ENCODE assay signal across 9 cellular contexts in the genomic region with DNA sequence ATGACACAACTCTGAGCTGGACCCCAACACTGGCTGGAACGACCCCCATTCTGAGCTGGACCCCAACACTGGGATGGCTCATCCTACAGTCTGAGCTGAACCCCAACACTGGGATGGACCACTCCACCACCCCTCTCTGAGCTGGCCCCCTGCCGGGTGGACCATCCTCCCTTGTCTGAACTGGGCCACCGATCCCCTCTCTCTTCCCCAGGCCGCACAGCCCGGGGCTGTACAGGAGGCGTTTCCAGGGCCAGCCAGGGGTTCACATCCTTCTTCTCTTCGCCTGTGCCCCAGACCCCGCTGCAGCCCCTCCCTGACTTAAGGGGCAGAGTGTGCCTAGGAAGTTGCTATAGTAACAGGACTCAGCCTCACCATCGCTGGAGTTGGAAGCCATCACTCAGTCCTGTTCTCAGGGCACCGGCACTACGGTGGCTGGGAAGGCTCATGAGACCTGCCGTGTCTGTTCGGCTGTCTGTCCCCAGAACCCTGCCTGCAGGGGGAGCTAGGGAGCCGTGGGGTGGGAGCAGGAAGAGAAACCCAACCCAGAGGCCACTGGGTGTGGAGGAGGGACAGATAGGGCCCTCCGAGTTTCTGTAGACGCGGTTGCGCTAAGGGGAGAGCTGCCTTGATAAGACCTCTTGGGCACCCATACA. TPM values are rescaled to one million over a fixed set of nuclear protein-coding genes. Genes with fewer than 3 reads are reported as not detected.
DNase-seq lines count a peak whose midpoint lies in the region; ATAC-seq and TF ChIP-seq lines count a peak whose summit lies in the region.
"Had no signal": no experiment of that assay in that cellular context is flagged by ENCODE, and none has a peak within 500 bp of the region (broad histone marks: within the 10 kb centered on the region; RNA-seq: fewer than 3 reads in every experiment).

No MANE protein-coding gene starts in this region.

- H3K23me2 ChIP-seq in H9 (ENCODE audit: insufficient read length, low read depth, low read length, poor library complexity, severe bottlenecking), result peaks cover 15% of the 10 kb centered on the region

- H3K27me3 Mint-ChIP-seq in H9 (ENCODE audit: low read depth), result peaks cover 2% of the 10 kb centered on the region; the same call in 1 of the 2 replicates
- H3K27me3 Mint-ChIP-seq in central memory CD8-positive, alpha-beta T cell, result no peaks in the 10 kb centered on the region

- H3K9ac ChIP-seq in H9 (ENCODE audit: extremely low read depth, insufficient read length, low read length) (no peak overlapping the region), neuronal stem cell (ENCODE audit: low read depth, low read length, poor library complexity) (peak overlapping the region; percentile 50)

- H3K9me3 Mint-ChIP-seq in H9, result no peaks in the 10 kb centered on the region
- no peaks in the 10 kb centered on the region for H3K9me3 Mint-ChIP-seq in central memory CD8-positive, alpha-beta T cell

- H3K4me1 Mint-ChIP-seq in H9, result peaks cover 36 to 40% of the 10 kb centered on the region in 2 experiments
- H3K4me1 Mint-ChIP-seq in central memory CD8-positive, alpha-beta T cell, result peaks cover 34% of the 10 kb centered on the region

- H3K18ac ChIP-seq in H9 (ENCODE audit: insufficient read length, low read depth, low read length) (no peak overlapping the region), neuronal stem cell (ENCODE audit: low read length) (no peak overlapping the region)

- peak overlapping the region in 1 of 2 experiments; percentile 17; a peak in 2 of 5 replicates for H3K4me3 Mint-ChIP-seq in H9
- H3K4me3 Mint-ChIP-seq in central memory CD8-positive, alpha-beta T cell, result no peak overlapping the region

- no CpG with 5 or more reads among the region's 18 CpGs for WGBS in H9 (ENCODE audit: extremely low coverage, insufficient read length, low lambda C conversion rate)
- no CpG with 5 or more reads among the region's 18 CpGs for WGBS in neuronal stem cell (ENCODE audit: extremely low coverage in 2 of 2, insufficient read length in 2 of 2, insufficient replicate concordance in 1 of 2), 2 donors

- H3K27me3 ChIP-seq in H9 (ENCODE audit: insufficient read depth, low read length), result no peaks in the 10 kb centered on the region; the same call in 1 of the 2 replicates
- no peaks in the 10 kb centered on the region for H3K27me3 ChIP-seq in neuronal stem cell (ENCODE audit: control insufficient read depth in 3 of 3, insufficient read depth in 3 of 3, low read depth in 1 of 3, low read length in 3 of 3)

- no peak overlapping the region for H2BK20ac ChIP-seq in H9 (ENCODE audit: low read depth, low read length, poor library complexity, severe bottlenecking)

- no peak overlapping the region for H3K27ac Mint-ChIP-seq in H9
- peak overlapping the region; percentile 74 for H3K27ac Mint-ChIP-seq in central memory CD8-positive, alpha-beta T cell (ENCODE audit: low read depth)

- H3K23ac ChIP-seq in H9 (ENCODE audit: insufficient read length, low read depth, low read length) (no peak overlapping the region), neuronal stem cell (ENCODE audit: low read depth, low read length, poor library complexity) (peak overlapping the region; percentile 93)

- H4K91ac ChIP-seq in H9 (ENCODE audit: insufficient read length, low read depth, low read length) (no peak overlapping the region), neuronal stem cell (ENCODE audit: low read depth, low read length, poor library complexity) (no peak overlapping the region)

- no peak overlapping the region for H3K27ac ChIP-seq in H9 (ENCODE audit: insufficient read length, low read depth, low read length)
- H3K27ac ChIP-seq in neuronal stem cell (replicated peaks; ENCODE audit: low read length), result no peak overlapping the region

- H2AFZ ChIP-seq in H9 (ENCODE audit: low read length) (no peak overlapping the region), neuronal stem cell (ENCODE audit: low read length) (no peak overlapping the region)

- H3K14ac ChIP-seq in H9 (ENCODE audit: insufficient read depth, low read length) (0 out of 2 replicates have a peak overlapping the region, but pooled peaks have one; percentile 51), neuronal stem cell (ENCODE audit: low read length) (peak overlapping the region; percentile 27)

- no peak for DNase-seq in H9
- DNase-seq in T-helper 22 cell (ENCODE audit: low read depth), result peak; percentile 17
- peak in 1 of 2 donors; percentile 18 for DNase-seq in central memory CD8-positive, alpha-beta T cell (ENCODE audit: low spot score in 2 of 2)
- DNase-seq in neuronal stem cell (ENCODE audit: low spot score), result no peak
- DNase-seq in NCI-H345 treated with DMSO at 0.1 percent for 48 hours (lab: John Stamatoyannopoulos, UW; ENCODE audit: unreplicated experiment), result no peak
- no peak for DNase-seq in SKM-1 (lab: John Stamatoyannopoulos, UW; ENCODE audit: unreplicated experiment)
- no peak for DNase-seq in inferior parietal cortex (ENCODE audit: extremely low spot score)
- no peak for DNase-seq in mucosa of gallbladder (ENCODE audit: low spot score)

- H3K79me1 ChIP-seq in H9 (ENCODE audit: insufficient read depth, low read depth, low read length, poor library complexity, severe bottlenecking) (no peaks in the 10 kb centered on the region), neuronal stem cell (ENCODE audit: low read depth, low read length) (peaks cover 2% of the 10 kb centered on the region)

- no peak overlapping the region for H2AK5ac ChIP-seq in H9 (ENCODE audit: insufficient read length, low read length)
- H2AK5ac ChIP-seq in neuronal stem cell (ENCODE audit: low read depth, low read length), result no peak overlapping the region

- H2BK12ac ChIP-seq in H9 (ENCODE audit: insufficient read length, low read depth, low read length), result no peak overlapping the region
- no peak overlapping the region for H2BK12ac ChIP-seq in neuronal stem cell (ENCODE audit: low read length)

- H2BK15ac ChIP-seq in H9 (ENCODE audit: low read depth, low read length) (no peak overlapping the region), neuronal stem cell (ENCODE audit: low read length) (no peak overlapping the region)

- no peak overlapping the region for H4K5ac ChIP-seq in H9 (ENCODE audit: insufficient read length, low read depth, low read length)

- H2BK120ac ChIP-seq in H9 (ENCODE audit: low read depth, low read length, poor library complexity, severe bottlenecking) (no peak overlapping the region), neuronal stem cell (ENCODE audit: low read depth, low read length) (no peak overlapping the region)

- no peak overlapping the region for H3K4me3 ChIP-seq in neuronal stem cell (ENCODE audit: low read length in 2 of 2)

- peaks cover 9% of the 10 kb centered on the region; the same call in 1 of the 2 replicates for H3K4me1 ChIP-seq in H9 (ENCODE audit: insufficient read depth, low read length)
- peaks cover 10 to 32% of the 10 kb centered on the region in 2 donors for H3K4me1 ChIP-seq in neuronal stem cell (ENCODE audit: control insufficient read depth in 2 of 2, insufficient read depth in 1 of 2, low read depth in 1 of 2, low read length in 2 of 2)

- H3K9me3 ChIP-seq in H9 (ENCODE audit: control insufficient read depth, low read depth, low read length), result no peaks in the 10 kb centered on the region
- no peaks in the 10 kb centered on the region for H3K9me3 ChIP-seq in neuronal stem cell (replicated peaks in 1 of 2; ENCODE audit: control insufficient read depth in 2 of 2, insufficient read depth in 1 of 2, low read depth in 1 of 2, low read length in 2 of 2)

- H3K4me2 ChIP-seq in H9 (ENCODE audit: insufficient read depth, insufficient read length, low read length) (no peak overlapping the region), neuronal stem cell (ENCODE audit: insufficient read depth, low read length, poor library complexity, severe bottlenecking) (no peak overlapping the region)

- H4K20me1 ChIP-seq in H9 (ENCODE audit: control insufficient read depth, insufficient read depth, insufficient read length), result no peaks in the 10 kb centered on the region

- peaks cover 2% of the 10 kb centered on the region; the same call in 1 of the 2 replicates for H3K79me2 ChIP-seq in H9 (ENCODE audit: insufficient read depth, low read length)

- H4K8ac ChIP-seq in H9 (replicated peaks; ENCODE audit: insufficient read length, low read depth, low read length), result no peak overlapping the region
- H4K8ac ChIP-seq in neuronal stem cell (ENCODE audit: low read depth, low read length), result no peak overlapping the region

- H2BK5ac ChIP-seq in H9 (ENCODE audit: insufficient read length, low read length) (no peak overlapping the region), neuronal stem cell (ENCODE audit: low read length) (no peak overlapping the region)

- H3K4ac ChIP-seq in H9 (ENCODE audit: low read depth, low read length) (no peak overlapping the region), neuronal stem cell (ENCODE audit: low read length) (no peak overlapping the region)

- peak; percentile 62; the same call in 2 of the 3 replicates for TF ChIP-seq CTCF in H9 (conservative IDR thresholded peaks at IDR 0.05)

- no peaks in the 10 kb centered on the region for H3K36me3 ChIP-seq in neuronal stem cell (replicated peaks in 1 of 2; ENCODE audit: control insufficient read depth in 2 of 2, insufficient read depth in 2 of 2, low read length in 2 of 2)

- no peaks in the 10 kb centered on the region; a peak in 2 of 7 replicates for H3K36me3 Mint-ChIP-seq in H9 (ENCODE audit: insufficient read depth in 1 of 3, low read depth in 3 of 3)
- H3K36me3 Mint-ChIP-seq in central memory CD8-positive, alpha-beta T cell (ENCODE audit: insufficient read depth), result peaks cover 4% of the 10 kb centered on the region

- H3K56ac ChIP-seq in H9 (ENCODE audit: insufficient read length, low read depth, low read length), result no peak overlapping the region

- no peak for ATAC-seq in central memory CD8-positive, alpha-beta T cell (replicated peaks; ENCODE audit: extremely low read depth, poor library complexity, severe bottlenecking)

- H3T11ph ChIP-seq in H9 (ENCODE audit: low read length), result no peak overlapping the region

RNA-seq across cellular contexts. Expression of a gene that starts 3.7 kb away (rescaled TPM):
- total RNA-seq in H9 (2021) (51.8 and 56.0 TPM in 2 replicates), mucosa of gallbladder (98.7 TPM)
- 66.8 TPM for polyA plus RNA-seq in neuronal stem cell (2013, experiment 1 of 2)
- 67.2 TPM for polyA plus RNA-seq in neuronal stem cell (2013, experiment 2 of 2)

RNA-seq across cellular contexts. Expression of a gene that starts 22.5 kb away (rescaled TPM):
- total RNA-seq in H9 (2021) (46.6 and 46.8 TPM in 2 replicates), mucosa of gallbladder (1.7 TPM)
- polyA plus RNA-seq in neuronal stem cell (2013, experiment 1 of 2), result 32.1 TPM
- 30.3 TPM for polyA plus RNA-seq in neuronal stem cell (2013, experiment 2 of 2)

RNA-seq across cellular contexts. Expression of a gene that starts 23.3 kb away (rescaled TPM):
- total RNA-seq in H9 (2021) (104 and 108 TPM in 2 replicates), mucosa of gallbladder (56.5 TPM)
- 57.9 TPM for polyA plus RNA-seq in neuronal stem cell (2013, experiment 1 of 2)
- polyA plus RNA-seq in neuronal stem cell (2013, experiment 2 of 2), result 59.2 TPM

RNA-seq across cellular contexts. Expression of a gene that starts 28.3 kb away (rescaled TPM):
- total RNA-seq in H9 (2021) (0.39 and 0.72 TPM in 2 replicates), mucosa of gallbladder (not detected)
- not detected for polyA plus RNA-seq in neuronal stem cell (2013, experiment 1 of 2)
- not detected for polyA plus RNA-seq in neuronal stem cell (2013, experiment 2 of 2)
- total RNA-seq: RPMI7951 had no signal

RNA-seq across cellular contexts. Expression of a gene that starts 41.3 kb away (rescaled TPM):
- 0.26 and 0.72 TPM in 2 replicates for total RNA-seq in H9 (2021)
- polyA plus RNA-seq in neuronal stem cell (2013, experiment 1 of 2), result 1.6 TPM
- 1.7 TPM for polyA plus RNA-seq in neuronal stem cell (2013, experiment 2 of 2)
- 21.6 TPM for total RNA-seq in mucosa of gallbladder

Comparison
In these comparisons a context has a peak if more than half of its experiments do, and no peak if none do; other contexts are left out.
1. RNA of a gene that starts 22.5 kb away (total RNA-seq): 46.6 to 46.8 TPM in H9; 1.7 TPM in mucosa of gallbladder (single experiment); every median in the first group is over 10 times any median in the second.